In genomic region chr4:7630559-7631287, GRCh38 we compare ENCODE assay signal across 10 cellular contexts.
A peak's percentile ranks its signal among the peaks of the same experiment; 100 is the strongest.
DNase-seq lines count a peak whose midpoint lies in the region; ATAC-seq, FAIRE-seq and TF ChIP-seq lines count a peak whose summit lies in the region.
"Had no signal": no experiment of that assay in that cellular context is flagged by ENCODE, and none has a peak within 500 bp of the region (broad histone marks: within the 10 kb centered on the region; RNA-seq: fewer than 3 reads in every experiment).

No MANE protein-coding gene starts in this region.

- H3K4me1 ChIP-seq in body of pancreas: peaks cover 11% of the 10 kb centered on the region
- H3K4me1 ChIP-seq in kidney (ENCODE audit: control insufficient read depth in 1 of 2, insufficient read depth in 1 of 2, low read depth in 1 of 2, low read length in 2 of 2): no peaks in the 10 kb centered on the region
- no peaks in the 10 kb centered on the region for H3K4me1 ChIP-seq in HAP-1

- H3K27me3 ChIP-seq in body of pancreas: no peaks in the 10 kb centered on the region
- peaks cover 25% of the 10 kb centered on the region for H3K27me3 ChIP-seq in HAP-1 (ENCODE audit: low read depth)

- DNase-seq in DMS 273 (lab: John Stamatoyannopoulos, UW; ENCODE audit: unreplicated experiment) (peak; percentile 34), DMS 273 treated with DMSO at 0.1 percent for 48 hours (lab: John Stamatoyannopoulos, UW) (no peak), body of pancreas (peak in 3 of 4 donors; percentile 15 to 37 (median 23)), kidney (peak; percentile 23), urothelium cell line (ENCODE audit: low spot score) (peak; percentile 77), HAP-1 (ENCODE audit: low spot score in 2 of 2) (no peak)
- DNase-seq in central memory CD4-positive, alpha-beta T cell: no peak

- intact Hi-C loops in body of pancreas (cut with DNase I) (no loop called here), kidney (cut with DNase I) (no loop called here)

- WGBS in body of pancreas, 2 donors: 44 to 59% methylated on average over 18 of the region's 18 CpGs

- FAIRE-seq in kidney (lab: Jason Lieb, UNC) (no peak), urothelium cell line (lab: Jason Lieb, UNC) (no peak)
- FAIRE-seq: islet of Langerhans had no signal

- H3K4me3 ChIP-seq in body of pancreas (no peak overlapping the region), kidney (ENCODE audit: low read length in 2 of 2) (no peak overlapping the region), HAP-1 (no peak overlapping the region)

- in situ Hi-C loops in HAP-1 (cut with MboI; ENCODE audit: low sequenced_read_pairs): no loop called here

- H3K9ac ChIP-seq in kidney (ENCODE audit: low read length in 2 of 2): no peak overlapping the region

- no peak for TF ChIP-seq POLR2A in body of pancreas (IDR thresholded peaks at IDR 0.05)

- H3K36me3 ChIP-seq in body of pancreas (replicated peaks in 1 of 2; ENCODE audit: insufficient read depth in 1 of 2, low read depth in 2 of 2) (no peaks in the 10 kb centered on the region), kidney (ENCODE audit: control insufficient read depth in 1 of 2, insufficient read depth in 2 of 2, low read length in 2 of 2) (no peaks in the 10 kb centered on the region), HAP-1 (replicated peaks) (no peaks in the 10 kb centered on the region)

- no peak overlapping the region for H3K27ac ChIP-seq in body of pancreas
- no peak overlapping the region for H3K27ac ChIP-seq in kidney (ENCODE audit: low read depth in 2 of 2, low read length in 2 of 2)
- H3K27ac ChIP-seq: 22Rv1 had no signal

- ATAC-seq in body of pancreas (peak; percentile 24), GM19452 (IDR thresholded peaks at IDR 0.05; ENCODE audit: unreplicated experiment) (no peak)

- no peak for TF ChIP-seq CTCF in body of pancreas (IDR thresholded peaks at IDR 0.05)
- TF ChIP-seq CTCF in kidney (IDR thresholded peaks at IDR 0.05; ENCODE audit: borderline replicate concordance, extremely low read depth, insufficient read depth): no peak

- H3K9me3 ChIP-seq in body of pancreas (peaks cover 0 to 6% (median 0%) of the 10 kb centered on the region in 3 donors), kidney (ENCODE audit: control insufficient read depth in 1 of 2, low read length in 2 of 2) (no peaks in the 10 kb centered on the region), HAP-1 (no peaks in the 10 kb centered on the region)

Comparison
In these comparisons a context has a peak if more than half of its experiments do, and no peak if none do; other contexts are left out.
1. DNase-seq: peak in DMS 273 (single experiment), body of pancreas (3 of 4), kidney (single experiment) and urothelium cell line (single experiment); none in DMS 273 treated with DMSO at 0.1 percent for 48 hours (single experiment), central memory CD4-positive, alpha-beta T cell (single experiment) and HAP-1 (0 of 2).